ENCODE assay signal across 20 cellular contexts in genomic region chr3:179304605-179305004, GRCh38. TPM values are rescaled to one million over a fixed set of nuclear protein-coding genes. Genes with fewer than 3 reads are reported as not detected.
DNase-seq lines count a peak whose midpoint lies in the region; ATAC-seq, FAIRE-seq and TF ChIP-seq lines count a peak whose summit lies in the region.
"Had no signal": no experiment of that assay in that cellular context is flagged by ENCODE, and none has a peak within 500 bp of the region (broad histone marks: within the 10 kb centered on the region; RNA-seq: fewer than 3 reads in every experiment).

No MANE protein-coding gene starts in this region.

- H3K36me3 ChIP-seq in mesenchymal stem cell (ENCODE audit: control insufficient read depth in 1 of 2, insufficient read depth in 2 of 2, low read depth in 1 of 2, low read length in 2 of 2), result no peaks in the 10 kb centered on the region

- H3K18ac ChIP-seq in mesenchymal stem cell (ENCODE audit: low read depth in 1 of 2, low read length in 2 of 2), result no peak overlapping the region

- no peaks in the 10 kb centered on the region for H3K27me3 ChIP-seq in mesenchymal stem cell (ENCODE audit: control insufficient read depth in 1 of 2, insufficient read depth in 1 of 2, low read length in 2 of 2)

- H3K4me3 ChIP-seq in mesenchymal stem cell (ENCODE audit: insufficient read depth in 1 of 2, low read depth in 1 of 2, low read length in 2 of 2), result no peak overlapping the region
- H3K4me3 ChIP-seq: mucosa of descending colon had no signal

- H3K4me2 ChIP-seq in mesenchymal stem cell (ENCODE audit: low read length, poor library complexity, severe bottlenecking), result no peak overlapping the region

- FAIRE-seq in H54 (lab: Jason Lieb, UNC), result peak; percentile 80
- FAIRE-seq: kidney had no signal

- H2AK5ac ChIP-seq in mesenchymal stem cell (ENCODE audit: low read length, severe bottlenecking), result no peak overlapping the region

- H2BK12ac ChIP-seq in mesenchymal stem cell (ENCODE audit: low read length in 2 of 2), result no peak overlapping the region

- no peak overlapping the region for H2BK120ac ChIP-seq in mesenchymal stem cell (ENCODE audit: low read depth, low read length)

- H3K9me3 ChIP-seq in mesenchymal stem cell (ENCODE audit: control insufficient read depth, low read length), result no peaks in the 10 kb centered on the region
- H3K9me3 ChIP-seq: mucosa of descending colon had no signal

- H4K91ac ChIP-seq in mesenchymal stem cell (ENCODE audit: low read length), result no peak overlapping the region

- WGBS in mesenchymal stem cell, result 83% methylated on average over 1 of the region's 2 CpGs

- no peaks in the 10 kb centered on the region for H3K4me1 ChIP-seq in mesenchymal stem cell (ENCODE audit: control insufficient read depth, insufficient read depth, low read depth, low read length)

- DNase-seq in Daoy (ENCODE audit: low read depth) (peak; percentile 22), H54 (ENCODE audit: insufficient read length, low spot score) (no peak), mesenchymal stem cell (no peak), NCI-H510A treated with DMSO at 0.1 percent for 48 hours (lab: John Stamatoyannopoulos, UW) (no peak), amygdala (lab: John Stamatoyannopoulos, UW) (no peak)
- DNase-seq in activated CD4-positive, CD25-positive, alpha-beta regulatory T cell (lab: John Stamatoyannopoulos, UW), result no peak
- DNase-seq: activated CD8-positive, alpha-beta memory T cell treated with anti-CD3 and anti-CD28 coated beads, Interleukin-2, amount 50 U/mL, for 48 hours; activated naive CD8-positive, alpha-beta T cell treated with anti-CD3 and anti-CD28 coated beads, Interleukin-2, amount 10 ng/mL, durations not matched to agents 7 days and 5 days; CD8-positive, alpha-beta memory T cell; DMS153; glutamatergic neuron; kidney; mucosa of descending colon; NCI-H1436; NCI-H2107; RPMI8226; T-helper 2 cell; trophoblast cell had no signal

- H2BK15ac ChIP-seq in mesenchymal stem cell (ENCODE audit: low read depth, poor library complexity, severe bottlenecking), result no peak overlapping the region

- H3K27ac ChIP-seq in mesenchymal stem cell (ENCODE audit: low read length, poor library complexity, severe bottlenecking), result no peak overlapping the region

- no peak overlapping the region for H2AFZ ChIP-seq in mesenchymal stem cell (ENCODE audit: low read depth, low read length)

- H2BK5ac ChIP-seq in mesenchymal stem cell (ENCODE audit: low read depth, low read length, poor library complexity, severe bottlenecking), result no peak overlapping the region

- H3K4ac ChIP-seq in mesenchymal stem cell (ENCODE audit: low read depth in 1 of 2, low read length in 2 of 2), result no peak overlapping the region

- H3K14ac ChIP-seq in mesenchymal stem cell (ENCODE audit: low read length in 2 of 2), result no peak overlapping the region

- no peak for TF ChIP-seq POLR2A in H54 (IDR thresholded peaks at IDR 0.05; ENCODE audit: low read depth, low read length)

- ATAC-seq in SK-N-SH treated with all-trans-retinoic acid at 6 μM for 48 hours, result peak; percentile 67
- ATAC-seq: mucosa of descending colon, WTC11 had no signal

- no peaks in the 10 kb centered on the region for H3K79me1 ChIP-seq in mesenchymal stem cell (replicated peaks; ENCODE audit: low read length, poor library complexity, severe bottlenecking)

- H4K8ac ChIP-seq in mesenchymal stem cell (ENCODE audit: low read length), result no peak overlapping the region

- H3K9ac ChIP-seq in mesenchymal stem cell (ENCODE audit: low read length), result peak overlapping the region; percentile 29

- H3K23ac ChIP-seq in mesenchymal stem cell (ENCODE audit: low read length in 2 of 2), result no peak overlapping the region

TF ChIP-seq in SK-N-SH treated with all-trans-retinoic acid at 6 μM for 48 hours, 23 proteins besides CTCF, POLR2A, EP300 and RAD21:
- TF ChIP-seq ZNF565 (CRISPR knock-in tag; conservative IDR thresholded peaks at IDR 0.05; ENCODE audit: low read depth), result no peak
- no peak for TF ChIP-seq ZNF70 (CRISPR knock-in tag; IDR thresholded peaks at IDR 0.05)
- no peak for TF ChIP-seq RARB (CRISPR knock-in tag; IDR thresholded peaks at IDR 0.05)
- no peak for TF ChIP-seq POU6F1 (CRISPR knock-in tag; IDR thresholded peaks at IDR 0.05; ENCODE audit: borderline replicate concordance, low read depth)
- TF ChIP-seq TOX (CRISPR knock-in tag; IDR thresholded peaks at IDR 0.05; ENCODE audit: borderline replicate concordance), result no peak
- TF ChIP-seq ZFP30 (CRISPR knock-in tag; IDR thresholded peaks at IDR 0.05), result no peak
- TF ChIP-seq BACH2 (CRISPR knock-in tag; IDR thresholded peaks at IDR 0.05; ENCODE audit: borderline replicate concordance), result no peak
- no peak for TF ChIP-seq ESRRG (CRISPR knock-in tag; IDR thresholded peaks at IDR 0.05)
- TF ChIP-seq TCF4 (CRISPR knock-in tag; IDR thresholded peaks at IDR 0.05; ENCODE audit: borderline replicate concordance), result no peak
- TF ChIP-seq ISL1 (CRISPR knock-in tag; IDR thresholded peaks at IDR 0.05), result no peak
- TF ChIP-seq ZC3H10 (CRISPR knock-in tag; IDR thresholded peaks at IDR 0.05), result no peak

RNA-seq across cellular contexts. Expression of gene ZNF639, which starts 18.2 kb away (rescaled TPM):
- total RNA-seq in Daoy (2014; rRNA removed; shearing (Covaris generic)), result 61.1 and 63.6 TPM in 2 replicates
- 28.1 TPM for polyA plus RNA-seq in mesenchymal stem cell (2013, experiment 1 of 2)
- 27.4 TPM for polyA plus RNA-seq in mesenchymal stem cell (2013, experiment 2 of 2)

RNA-seq across cellular contexts. Expression of gene MFN1, which starts 42.9 kb away (rescaled TPM):
- total RNA-seq in Daoy (2014; rRNA removed; shearing (Covaris generic)), result 38.7 and 50.9 TPM in 2 replicates
- 17.2 TPM for polyA plus RNA-seq in mesenchymal stem cell (2013, experiment 1 of 2)
- 17.9 TPM for polyA plus RNA-seq in mesenchymal stem cell (2013, experiment 2 of 2)

RNA-seq across cellular contexts. Expression of gene KCNMB3, which starts 53.7 kb away (rescaled TPM):
- 0.11 and 0.77 TPM in 2 replicates for total RNA-seq in Daoy (2014; rRNA removed; shearing (Covaris generic))
- 0.98 TPM for polyA plus RNA-seq in mesenchymal stem cell (2013, experiment 1 of 2)
- polyA plus RNA-seq in mesenchymal stem cell (2013, experiment 2 of 2), result 0.77 TPM
- polyA plus RNA-seq: CD8-positive, alpha-beta memory T cell had no signal
